8 cellular contexts compared by ENCODE assay signal in the genomic region with DNA sequence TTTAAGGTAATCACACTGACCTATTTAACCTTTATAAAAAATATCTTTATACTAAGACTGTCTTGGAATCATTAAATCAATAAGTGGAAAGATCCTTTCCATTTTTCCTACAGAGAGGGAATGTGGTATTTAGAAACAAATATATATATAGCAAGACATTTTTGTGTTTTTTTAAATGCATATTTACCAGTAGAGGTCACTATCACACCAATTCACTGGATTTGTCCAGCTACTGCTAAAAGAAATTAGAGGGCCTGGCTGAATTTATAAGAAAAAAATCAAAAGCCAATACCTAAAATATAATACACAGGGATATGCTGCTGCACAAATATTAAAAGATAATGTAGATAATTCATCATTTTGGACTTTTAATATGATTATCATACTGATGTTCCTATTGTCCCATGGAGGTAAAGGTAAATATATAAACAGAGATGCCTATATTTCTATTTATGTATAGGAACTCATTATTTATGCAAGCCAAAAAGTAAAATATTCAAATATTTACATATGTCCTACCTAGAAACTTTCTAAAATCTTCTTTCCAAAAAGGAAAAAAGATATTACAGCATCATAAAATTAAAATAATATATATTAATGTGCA.
DNase-seq lines count a peak whose midpoint lies in the region; ATAC-seq and TF ChIP-seq lines count a peak whose summit lies in the region.

No MANE protein-coding gene starts in this region.

- H3K9me3 ChIP-seq in CD8-positive, alpha-beta memory T cell (ENCODE audit: low read length) = peaks cover under 1% of the 10 kb centered on the region

- no peak overlapping the region for H3K4me3 ChIP-seq in cardiac fibroblast (replicated peaks in 1 of 2; ENCODE audit: low read depth in 2 of 2, low read length in 2 of 2)
- H3K4me3 ChIP-seq in CD8-positive, alpha-beta memory T cell (ENCODE audit: low read length) = no peak overlapping the region

- intact Hi-C loops in activated T-helper 2 cell treated with anti-CD3 and anti-CD28 coated beads, Interferon-gamma antibody, Interleukin-2, Interleukin-4, amounts not matched to agents 10 μg/mL and 5 μg/mL and 100 μg/mL, durations not matched to agents 14 hours and 24 hours and 36 hours (cut with micrococcal nuclease) = no loop called here

- H3K27me3 ChIP-seq in CD8-positive, alpha-beta memory T cell (ENCODE audit: insufficient read depth, low read length, poor library complexity, severe bottlenecking) = no peaks in the 10 kb centered on the region

- TF ChIP-seq CTCF in cardiac fibroblast (IDR thresholded peaks at IDR 0.05; ENCODE audit: low read depth, low read length) = peak; percentile 46
- TF ChIP-seq CTCF in mesothelial cell of epicardium (IDR thresholded peaks at IDR 0.05; ENCODE audit: unreplicated experiment) = peak; percentile 62

- H3K27ac Mint-ChIP-seq in mesothelial cell of epicardium = no peak overlapping the region
- H3K27ac Mint-ChIP-seq in CD8-positive, alpha-beta memory T cell = no peak overlapping the region
- H3K27ac Mint-ChIP-seq in activated T-helper 2 cell treated with anti-CD3 and anti-CD28 coated beads, Interferon-gamma antibody, Interleukin-2, Interleukin-4, amounts not matched to agents 10 μg/mL and 5 μg/mL and 100 μg/mL, durations not matched to agents 14 hours and 24 hours and 36 hours = no peak overlapping the region

- H3K4me1 ChIP-seq in CD8-positive, alpha-beta memory T cell (ENCODE audit: insufficient read depth, low read length) = no peaks in the 10 kb centered on the region

- peaks cover 14% of the 10 kb centered on the region for H3K9me3 Mint-ChIP-seq in mesothelial cell of epicardium
- H3K9me3 Mint-ChIP-seq in CD8-positive, alpha-beta memory T cell = peaks cover 6 to 14% (median 8%) of the 10 kb centered on the region in 5 donors
- H3K9me3 Mint-ChIP-seq in activated T-helper 2 cell treated with anti-CD3 and anti-CD28 coated beads, Interferon-gamma antibody, Interleukin-2, Interleukin-4, amounts not matched to agents 10 μg/mL and 5 μg/mL and 100 μg/mL, durations not matched to agents 14 hours and 24 hours and 36 hours = peaks cover 8% of the 10 kb centered on the region

- H3K36me3 ChIP-seq in CD8-positive, alpha-beta memory T cell (ENCODE audit: insufficient read depth, low read length) = no peaks in the 10 kb centered on the region

- DNase-seq in NCI-H2171 treated with DMSO at 0.1 percent for 48 hours (lab: John Stamatoyannopoulos, UW) (peak; percentile 5), NCI-H2171 (lab: John Stamatoyannopoulos, UW) (no peak), NCI-H1436 treated with DMSO at 0.1 percent for 48 hours (lab: John Stamatoyannopoulos, UW) (peak; percentile 15), cardiac fibroblast (ENCODE audit: low read depth in 2 of 2) (peak; percentile 79), mesothelial cell of epicardium (ENCODE audit: low spot score in 2 of 2, unreplicated experiment in 2 of 2) (no peak)
- no peak for DNase-seq in CD8-positive, alpha-beta memory T cell
- DNase-seq in activated T-helper 2 cell treated with anti-CD3 and anti-CD28 coated beads, Interferon-gamma antibody, Interleukin-2, Interleukin-4, amounts not matched to agents 10 μg/mL and 5 μg/mL and 100 μg/mL, durations not matched to agents 14 hours and 24 hours and 36 hours (ENCODE audit: low spot score) = no peak

- H3K4me1 Mint-ChIP-seq in mesothelial cell of epicardium = no peaks in the 10 kb centered on the region
- no peaks in the 10 kb centered on the region for H3K4me1 Mint-ChIP-seq in CD8-positive, alpha-beta memory T cell
- H3K4me1 Mint-ChIP-seq in activated T-helper 2 cell treated with anti-CD3 and anti-CD28 coated beads, Interferon-gamma antibody, Interleukin-2, Interleukin-4, amounts not matched to agents 10 μg/mL and 5 μg/mL and 100 μg/mL, durations not matched to agents 14 hours and 24 hours and 36 hours (ENCODE audit: low read depth) = no peaks in the 10 kb centered on the region

- no peak overlapping the region for H3K4me3 Mint-ChIP-seq in mesothelial cell of epicardium
- no peak overlapping the region for H3K4me3 Mint-ChIP-seq in CD8-positive, alpha-beta memory T cell
- no peak overlapping the region for H3K4me3 Mint-ChIP-seq in activated T-helper 2 cell treated with anti-CD3 and anti-CD28 coated beads, Interferon-gamma antibody, Interleukin-2, Interleukin-4, amounts not matched to agents 10 μg/mL and 5 μg/mL and 100 μg/mL, durations not matched to agents 14 hours and 24 hours and 36 hours (ENCODE audit: low read depth)

- POLR2A ChIA-PET in CD8-positive, alpha-beta memory T cell (lab: Charles Lee) = no interaction called here

- no peaks in the 10 kb centered on the region for H3K27me3 Mint-ChIP-seq in mesothelial cell of epicardium (ENCODE audit: low read depth)
- H3K27me3 Mint-ChIP-seq in CD8-positive, alpha-beta memory T cell = no peaks in the 10 kb centered on the region
- H3K27me3 Mint-ChIP-seq in activated T-helper 2 cell treated with anti-CD3 and anti-CD28 coated beads, Interferon-gamma antibody, Interleukin-2, Interleukin-4, amounts not matched to agents 10 μg/mL and 5 μg/mL and 100 μg/mL, durations not matched to agents 14 hours and 24 hours and 36 hours (ENCODE audit: low read depth) = no peaks in the 10 kb centered on the region

- ATAC-seq in HG02642 (IDR thresholded peaks at IDR 0.05; ENCODE audit: poor library complexity, unreplicated experiment) = no peak

- CTCF ChIA-PET in CD8-positive, alpha-beta memory T cell (lab: Charles Lee) = interaction anchor here (1.2 to 2.0 kb wide), 2 partner anchors 69 to 498 kb away, joined by 3 to 6 read pairs; partner anchors contain the start of gene PDE5A

- peaks cover 17% of the 10 kb centered on the region for H3K36me3 Mint-ChIP-seq in mesothelial cell of epicardium
- peaks cover 0 to 10% (median 2%) of the 10 kb centered on the region in 3 donors for H3K36me3 Mint-ChIP-seq in CD8-positive, alpha-beta memory T cell
- no peaks in the 10 kb centered on the region for H3K36me3 Mint-ChIP-seq in activated T-helper 2 cell treated with anti-CD3 and anti-CD28 coated beads, Interferon-gamma antibody, Interleukin-2, Interleukin-4, amounts not matched to agents 10 μg/mL and 5 μg/mL and 100 μg/mL, durations not matched to agents 14 hours and 24 hours and 36 hours (ENCODE audit: low read depth)

- no peak overlapping the region for H3K27ac ChIP-seq in CD8-positive, alpha-beta memory T cell (ENCODE audit: low read depth, low read length)

Comparison
In these comparisons a context has a peak if more than half of its experiments do, and no peak if none do; other contexts are left out.
1. DNase-seq: peak in NCI-H2171 treated with DMSO at 0.1 percent for 48 hours (single experiment), NCI-H1436 treated with DMSO at 0.1 percent for 48 hours (single experiment) and cardiac fibroblast (2 of 2); none in NCI-H2171 (single experiment), mesothelial cell of epicardium (0 of 2), CD8-positive, alpha-beta memory T cell (0 of 5) and activated T-helper 2 cell treated with anti-CD3 and anti-CD28 coated beads, Interferon-gamma antibody, Interleukin-2, Interleukin-4, amounts not matched to agents 10 μg/mL and 5 μg/mL and 100 μg/mL, durations not matched to agents 14 hours and 24 hours and 36 hours (single experiment).